Comparison of ENCODE assay signal across 16 cellular contexts in the genomic region with DNA sequence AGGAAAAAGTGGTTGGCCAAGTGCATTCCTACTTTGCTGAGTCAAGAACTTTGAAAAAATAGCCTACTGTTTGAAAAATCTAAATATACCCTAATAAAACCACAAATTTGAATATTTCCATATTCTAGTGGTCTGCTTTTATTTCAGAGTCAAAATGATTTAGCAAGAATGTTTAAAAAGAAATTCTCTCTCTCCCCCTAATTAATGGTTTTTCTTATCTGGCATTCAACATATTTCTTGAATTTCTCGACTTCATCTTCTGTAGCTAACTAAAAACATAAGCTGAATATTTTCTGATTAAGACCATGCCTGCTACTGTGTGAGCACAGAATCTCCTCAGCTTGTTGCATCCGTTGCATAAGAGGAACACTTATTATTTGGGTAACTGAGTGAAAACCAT.
"Had no signal": no experiment of that assay in that cellular context is flagged by ENCODE, and none has a peak within 500 bp of the region (broad histone marks: within the 10 kb centered on the region; RNA-seq: fewer than 3 reads in every experiment).

No MANE protein-coding gene starts in this region.

- H3K36me3 ChIP-seq: ascending aorta, cardiac muscle cell, tibial nerve had no signal

- H3K4me3 ChIP-seq: ascending aorta, cardiac muscle cell, dorsolateral prefrontal cortex, psoas muscle, tibial nerve had no signal

- H3K27ac ChIP-seq: ascending aorta, cardiac muscle cell, dorsolateral prefrontal cortex, epithelial cell of prostate, psoas muscle, tibial nerve had no signal

- ATAC-seq: psoas muscle; right cardiac atrium; stimulated activated naive CD8-positive, alpha-beta T cell treated with anti-CD3 and anti-CD28 coated beads, Interleukin-15, Interleukin-2, amounts not matched to agents 100 U/mL and 50 U/mL, for 24 hours had no signal

- H3K27me3 ChIP-seq: ascending aorta, cardiac muscle cell, dorsolateral prefrontal cortex, tibial nerve had no signal

- H3K9me3 ChIP-seq: ascending aorta, psoas muscle, tibial nerve had no signal

- DNase-seq: activated CD4-positive, alpha-beta memory T cell treated with anti-CD3 and anti-CD28 coated beads, Interleukin-2, amount 10 ng/mL, durations not matched to agents 7 days and 5 days; activated CD4-positive, alpha-beta T cell treated with anti-CD3 and anti-CD28 coated beads for 48 hours; activated CD4-positive, CD25-positive, alpha-beta regulatory T cell; activated naive CD4-positive, alpha-beta T cell treated with anti-CD3 and anti-CD28 coated beads for 36 hours; activated T-cell treated with anti-CD3 and anti-CD28 coated beads, Interleukin-2, amount 50 U/mL, for 24 hours; dorsolateral prefrontal cortex; psoas muscle; right cardiac atrium; stimulated activated CD4-positive, alpha-beta T cell treated with anti-CD3 and anti-CD28 coated beads, Interleukin-2, amount 100 ng/mL, for 24 hours; stimulated activated naive CD8-positive, alpha-beta T cell treated with anti-CD3 and anti-CD28 coated beads, Interleukin-15, Interleukin-2, amounts not matched to agents 100 U/mL and 50 U/mL, for 24 hours; substantia nigra; T1000 had no signal
